In genomic region chr13:100646871-100647270, GRCh38 we compare ENCODE assay signal across 19 cellular contexts.
"Had no signal": no experiment of that assay in that cellular context is flagged by ENCODE, and none has a peak within 500 bp of the region (broad histone marks: within the 10 kb centered on the region; RNA-seq: fewer than 3 reads in every experiment).

No MANE protein-coding gene starts in this region.

- H3K27me3 ChIP-seq: colonic mucosa, esophagus muscularis mucosa, foreskin keratinocyte, gastroesophageal sphincter, heart left ventricle, hepatocyte, left lung had no signal

- H3K4me3 Mint-ChIP-seq: dendritic cell treated with granulocyte-macrophage colony-stimulating factor and Interleukin-4, amounts not matched to agents 40 ng/mL and 50 ng/mL, for 4 days; immature natural killer cell; mesothelial cell of epicardium had no signal

- H3K4me3 ChIP-seq: colonic mucosa, esophagus muscularis mucosa, gastroesophageal sphincter, heart left ventricle, hepatocyte, left lung, lower lobe of right lung, mucosa of descending colon had no signal

- FAIRE-seq: frontal cortex, kidney had no signal

- H3K9me3 Mint-ChIP-seq: dendritic cell treated with granulocyte-macrophage colony-stimulating factor and Interleukin-4, amounts not matched to agents 40 ng/mL and 50 ng/mL, for 4 days; immature natural killer cell; mesothelial cell of epicardium had no signal

- H3K27me3 Mint-ChIP-seq: dendritic cell treated with granulocyte-macrophage colony-stimulating factor and Interleukin-4, amounts not matched to agents 40 ng/mL and 50 ng/mL, for 4 days had no signal

- H3K27ac Mint-ChIP-seq: dendritic cell treated with granulocyte-macrophage colony-stimulating factor and Interleukin-4, amounts not matched to agents 40 ng/mL and 50 ng/mL, for 4 days; immature natural killer cell had no signal

- DNase-seq: colonic mucosa; cortex of kidney; effector CD4-positive, alpha-beta T cell; effector memory CD4-positive, alpha-beta T cell; heart left ventricle; immature natural killer cell; kidney; left cardiac atrium; left lung; left ventricle myocardium superior; lower lobe of right lung had no signal

- H3K27ac ChIP-seq: colonic mucosa, esophagus muscularis mucosa, foreskin keratinocyte, gastroesophageal sphincter, heart left ventricle, hepatocyte, left lung, lower lobe of right lung had no signal
